In genomic region chr12:118206107-118206412, GRCh38 we compare ENCODE assay signal across 18 cellular contexts.
DNase-seq lines count a peak whose midpoint lies in the region; ATAC-seq and TF ChIP-seq lines count a peak whose summit lies in the region.
"Had no signal": no experiment of that assay in that cellular context is flagged by ENCODE, and none has a peak within 500 bp of the region (broad histone marks: within the 10 kb centered on the region; RNA-seq: fewer than 3 reads in every experiment).

No MANE protein-coding gene starts in this region.

- no peak overlapping the region for H2AK5ac ChIP-seq in mesendoderm (ENCODE audit: low read length)

- H2BK120ac ChIP-seq in mesendoderm (ENCODE audit: low read depth, low read length), result no peak overlapping the region

- TF ChIP-seq CTCF in WTC11 (IDR thresholded peaks at IDR 0.05), result no peak

- no peak overlapping the region for H3K56ac ChIP-seq in mesendoderm (ENCODE audit: low read length)

- H3K4me1 ChIP-seq in mesendoderm (ENCODE audit: control insufficient read depth, low read depth, low read length), result no peaks in the 10 kb centered on the region
- H3K4me1 ChIP-seq: heart right ventricle had no signal

- H3K23ac ChIP-seq in mesendoderm (ENCODE audit: low read length), result peak overlapping the region; percentile 24

- H3K9me3 Mint-ChIP-seq in activated CD4-positive, alpha-beta T cell treated with anti-CD3 and anti-CD28 coated beads for 36 hours (ENCODE audit: low read depth), result no peaks in the 10 kb centered on the region
- no peaks in the 10 kb centered on the region for H3K9me3 Mint-ChIP-seq in WTC11
- H3K9me3 Mint-ChIP-seq: brain had no signal

- no peaks in the 10 kb centered on the region for H3K79me2 ChIP-seq in mesendoderm (ENCODE audit: control insufficient read depth, insufficient read depth, low read length)

- H3K36me3 ChIP-seq in mesendoderm (ENCODE audit: control insufficient read depth, insufficient read depth, low read length), result no peaks in the 10 kb centered on the region

- H3K36me3 Mint-ChIP-seq in activated CD4-positive, alpha-beta T cell treated with anti-CD3 and anti-CD28 coated beads for 36 hours (ENCODE audit: low read depth), result no peaks in the 10 kb centered on the region
- H3K36me3 Mint-ChIP-seq in WTC11, result no peaks in the 10 kb centered on the region
- H3K36me3 Mint-ChIP-seq: brain had no signal

- intact Hi-C loops in activated CD4-positive, alpha-beta T cell treated with anti-CD3 and anti-CD28 coated beads for 36 hours (cut with DNase I, micrococcal nuclease), result no loop called here

- H3K4ac ChIP-seq in mesendoderm (ENCODE audit: low read depth, low read length), result no peak overlapping the region

- CTCF ChIA-PET in activated CD4-positive, alpha-beta T cell treated with anti-CD3 and anti-CD28 coated beads for 36 hours (lab: Charles Lee), result no interaction called here
- CTCF ChIA-PET in WTC11 (lab: Charles Lee), result interaction anchor here (0.9 to 1.5 kb wide), 2 partner anchors 41 to 199 kb away, joined by 3 read pairs; no protein-coding TSS in a partner anchor

- H3K4me3 Mint-ChIP-seq in activated CD4-positive, alpha-beta T cell treated with anti-CD3 and anti-CD28 coated beads for 36 hours, result no peak overlapping the region
- no peak overlapping the region for H3K4me3 Mint-ChIP-seq in WTC11
- H3K4me3 Mint-ChIP-seq: brain had no signal

- H3K79me1 ChIP-seq in mesendoderm (ENCODE audit: low read length), result no peaks in the 10 kb centered on the region

- H4K8ac ChIP-seq in mesendoderm (ENCODE audit: low read depth, low read length), result no peak overlapping the region

- H2BK15ac ChIP-seq in mesendoderm (replicated peaks; ENCODE audit: low read depth), result no peak overlapping the region

- H3K27ac ChIP-seq in mesendoderm (ENCODE audit: low read depth, low read length), result no peak overlapping the region
- H3K27ac ChIP-seq: heart right ventricle had no signal

- H3K4me2 ChIP-seq in mesendoderm (ENCODE audit: low read length), result no peak overlapping the region

- ATAC-seq in activated CD4-positive, alpha-beta T cell treated with anti-CD3 and anti-CD28 coated beads for 36 hours, result peak; percentile 16
- ATAC-seq in GM21381 (IDR thresholded peaks at IDR 0.05; ENCODE audit: unreplicated experiment) (peak; percentile 11), WTC11 (no peak)
- ATAC-seq: heart right ventricle had no signal

- H3K4me3 ChIP-seq in mesendoderm (ENCODE audit: low read length), result no peak overlapping the region
- H3K4me3 ChIP-seq: heart right ventricle had no signal

- H3K4me1 Mint-ChIP-seq in activated CD4-positive, alpha-beta T cell treated with anti-CD3 and anti-CD28 coated beads for 36 hours, result peaks cover 5% of the 10 kb centered on the region
- 0 out of 2 replicates have a peak, but pooled peaks cover 4% of the 10 kb centered on the region for H3K4me1 Mint-ChIP-seq in WTC11
- H3K4me1 Mint-ChIP-seq: brain had no signal

- H3K18ac ChIP-seq in mesendoderm (ENCODE audit: low read length), result no peak overlapping the region

- no peak overlapping the region for H3K9ac ChIP-seq in mesendoderm (ENCODE audit: low read length)

- H3K27ac Mint-ChIP-seq in activated CD4-positive, alpha-beta T cell treated with anti-CD3 and anti-CD28 coated beads for 36 hours, result no peak overlapping the region
- peak overlapping the region; percentile 44; the same call in 1 of the 2 replicates for H3K27ac Mint-ChIP-seq in WTC11
- H3K27ac Mint-ChIP-seq: brain had no signal

- WGBS in mesendoderm (ENCODE audit: extremely low coverage, insufficient coverage, low lambda C conversion rate), result no CpG with 5 or more reads among the region's 3 CpGs

- H3K27me3 Mint-ChIP-seq in activated CD4-positive, alpha-beta T cell treated with anti-CD3 and anti-CD28 coated beads for 36 hours, result no peaks in the 10 kb centered on the region
- no peaks in the 10 kb centered on the region for H3K27me3 Mint-ChIP-seq in WTC11 (ENCODE audit: low read depth)
- H3K27me3 Mint-ChIP-seq: brain had no signal

- no peak for DNase-seq in activated CD4-positive, alpha-beta T cell treated with anti-CD3 and anti-CD28 coated beads for 36 hours
- DNase-seq in activated CD4-positive, alpha-beta T cell treated with anti-CD3 and anti-CD28 coated beads for 48 hours, result no peak
- no peak for DNase-seq in WTC11 (ENCODE audit: low spot score)
- DNase-seq in mesendoderm, result no peak
- DNase-seq in stimulated activated CD4-positive, alpha-beta T cell treated with anti-CD3 and anti-CD28 coated beads, Interleukin-2, amount 100 ng/mL, for 48 hours, result no peak
- DNase-seq in foreskin melanocyte, result no peak
- DNase-seq in NCI-H2029 treated with DMSO at 0.1 percent for 48 hours (lab: John Stamatoyannopoulos, UW), result no peak
- DNase-seq: activated CD8-positive, alpha-beta memory T cell treated with anti-CD3 and anti-CD28 coated beads for 24 hours; activated naive CD4-positive, alpha-beta T cell; heart right ventricle; kidney; midbrain; NCI-H446; nucleus accumbens; SHP77 treated with DMSO at 0.1 percent for 48 hours; T1000 had no signal

- POLR2A ChIA-PET in activated CD4-positive, alpha-beta T cell treated with anti-CD3 and anti-CD28 coated beads for 36 hours (lab: Charles Lee), result no interaction called here
- POLR2A ChIA-PET in WTC11 (lab: Charles Lee), result no interaction called here

- no peaks in the 10 kb centered on the region for H3K27me3 ChIP-seq in mesendoderm (ENCODE audit: insufficient read depth, low read length, poor library complexity)
- H3K27me3 ChIP-seq: heart right ventricle had no signal

- H4K5ac ChIP-seq in mesendoderm (ENCODE audit: low read length), result no peak overlapping the region

- H2BK5ac ChIP-seq in mesendoderm (ENCODE audit: low read length), result no peak overlapping the region

TF ChIP-seq in WTC11, 78 proteins besides CTCF, POLR2A, EP300 and RAD21 (continues in another document):
- TF ChIP-seq SMAD3 (CRISPR knock-in tag; IDR thresholded peaks at IDR 0.05; ENCODE audit: borderline replicate concordance), result no peak
- no peak for TF ChIP-seq ZNF425 (CRISPR knock-in tag; conservative IDR thresholded peaks at IDR 0.05)
- TF ChIP-seq E2F5 (CRISPR knock-in tag; IDR thresholded peaks at IDR 0.05), result no peak
- no peak for TF ChIP-seq OVOL2 (CRISPR knock-in tag; IDR thresholded peaks at IDR 0.05; ENCODE audit: borderline replicate concordance)
- TF ChIP-seq FOXK1 (CRISPR knock-in tag; IDR thresholded peaks at IDR 0.05), result no peak
- TF ChIP-seq NR2C2 (CRISPR knock-in tag; IDR thresholded peaks at IDR 0.05), result no peak
- no peak for TF ChIP-seq EMX1 (CRISPR knock-in tag; IDR thresholded peaks at IDR 0.05)
- no peak for TF ChIP-seq PRDM15 (CRISPR knock-in tag; IDR thresholded peaks at IDR 0.05)
